ENCODE assay signal across 22 cellular contexts in the genomic region with DNA sequence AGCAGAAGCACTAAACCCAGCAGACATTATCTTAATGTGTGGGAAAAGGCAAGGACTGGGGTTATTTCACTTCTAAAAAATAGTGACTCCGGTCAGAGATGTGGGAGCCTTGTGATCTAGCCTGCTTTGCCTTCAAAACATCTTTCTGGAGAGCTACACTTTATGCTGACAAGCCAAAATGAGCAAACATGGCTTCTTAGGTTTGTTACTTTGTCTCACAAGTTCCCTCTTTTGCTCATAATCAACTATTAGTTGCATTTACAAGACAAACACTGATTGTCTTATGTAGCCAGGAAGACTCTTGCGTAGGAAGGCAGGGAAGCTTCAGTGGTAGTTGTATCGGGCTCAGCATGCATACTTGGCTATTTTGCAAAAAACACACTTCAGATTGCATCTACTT.
DNase-seq lines count a peak whose midpoint lies in the region; ATAC-seq, FAIRE-seq and TF ChIP-seq lines count a peak whose summit lies in the region.
"Had no signal": no experiment of that assay in that cellular context is flagged by ENCODE, and none has a peak within 500 bp of the region (broad histone marks: within the 10 kb centered on the region; RNA-seq: fewer than 3 reads in every experiment).

No MANE protein-coding gene starts in this region.

- H2AK9ac ChIP-seq in IMR-90 (replicated peaks; ENCODE audit: low read depth, low read length, poor library complexity), result no peak overlapping the region

- TF ChIP-seq POLR2A in IMR-90 (IDR thresholded peaks at IDR 0.05; ENCODE audit: low read depth, low read length), result no peak
- TF ChIP-seq POLR2A in K562 (conservative IDR thresholded peaks at IDR 0.05), result no peak

- no peak overlapping the region for H2BK20ac ChIP-seq in IMR-90 (ENCODE audit: low read depth, low read length)

- TF ChIP-seq CTCF in GM23338 (conservative IDR thresholded peaks at IDR 0.05; ENCODE audit: low read depth in 2 of 2) (no peak), IMR-90 (conservative IDR thresholded peaks at IDR 0.05; ENCODE audit: low read depth, low read length) (no peak), K562 (IDR thresholded peaks at IDR 0.05 in 2 of 3, conservative IDR thresholded peaks at IDR 0.05 in 1 of 3; ENCODE audit: insufficient read depth in 2 of 3, low read depth in 1 of 3, low read length in 3 of 3) (no peak), PC-9 (conservative IDR thresholded peaks at IDR 0.05) (no peak)

- H3K9me3 ChIP-seq in IMR-90 (ENCODE audit: control insufficient read depth, insufficient read depth, low read length) (peaks cover 4% of the 10 kb centered on the region), K562 (replicated peaks; ENCODE audit: control insufficient read depth, insufficient read depth, low read depth, low read length) (peaks cover 11% of the 10 kb centered on the region; the same call in 1 of the 2 replicates), PC-9 (ENCODE audit: insufficient read depth, low read depth) (0 out of 2 replicates have a peak, but pooled peaks cover 3% of the 10 kb centered on the region)
- H3K9me3 ChIP-seq: BE2C had no signal

- H3K9me3 Mint-ChIP-seq in GM23338, result peaks cover 3% of the 10 kb centered on the region; the same call in 1 of the 3 replicates
- H3K9me3 Mint-ChIP-seq: CD4-positive, alpha-beta T cell had no signal

- POLR2A ChIA-PET in IMR-90 (lab: Charles Lee; ENCODE audit: unreplicated experiment), result no interaction called here
- POLR2A ChIA-PET in K562 (lab: Yijun Ruan, JAX), result interaction anchor here (0.7 kb wide), 1 partner anchor 245 kb away, joined by 3 read pairs; no protein-coding TSS in a partner anchor
- POLR2A ChIA-PET in PC-9 (lab: Charles Lee; ENCODE audit: unreplicated experiment), result interaction anchor here (0.6 kb wide), 1 partner anchor 44 kb away, joined by 7 read pairs; no protein-coding TSS in a partner anchor

- no peak overlapping the region for H3K9ac ChIP-seq in IMR-90 (ENCODE audit: low read depth, low read length)
- no peak overlapping the region for H3K9ac ChIP-seq in K562 (ENCODE audit: insufficient read depth in 1 of 2, low read depth in 2 of 2, low read length in 2 of 2)
- H3K9ac ChIP-seq: BLaER1 treated with 17β-estradiol and CSF1 and Interleukin-3, amounts not matched to agents 10 nM and 100 nM; GM23248 had no signal

- peak overlapping the region; percentile 80 for H2AFZ ChIP-seq in GM23338
- H2AFZ ChIP-seq in IMR-90 (replicated peaks; ENCODE audit: low read length, poor library complexity), result no peak overlapping the region
- no peak overlapping the region for H2AFZ ChIP-seq in K562 (ENCODE audit: low read depth, low read length)
- no peak overlapping the region for H2AFZ ChIP-seq in PC-9
- H2AFZ ChIP-seq: GM23248 had no signal

- H3K4me3 ChIP-seq in GM23338 (no peak overlapping the region), IMR-90 (ENCODE audit: insufficient read depth, low read depth, low read length) (no peak overlapping the region), K562 (no peak overlapping the region), PC-9 (no peak overlapping the region)
- H3K4me3 ChIP-seq: BLaER1 treated with 17β-estradiol and CSF1 and Interleukin-3, amounts not matched to agents 10 nM and 100 nM; GM12878; GM23248; HAP-1 had no signal

- BruUV-seq in IMR-90 (replicated peaks; lab: Mats Ljungman, UMichigan) (no TSS peak), K562 (replicated peaks; lab: Mats Ljungman, UMichigan) (no TSS peak), PC-9 (replicated peaks; lab: Mats Ljungman, UMichigan) (no TSS peak)

- H4K8ac ChIP-seq in IMR-90 (ENCODE audit: low read depth in 2 of 2, low read length in 2 of 2), result no peak overlapping the region

- no peaks in the 10 kb centered on the region for H3F3A ChIP-seq in GM23338 (replicated peaks; ENCODE audit: low read depth)
- H3F3A ChIP-seq in PC-9 (ENCODE audit: insufficient read depth, low read depth), result no peaks in the 10 kb centered on the region

- H4K91ac ChIP-seq in IMR-90 (ENCODE audit: insufficient read depth, low read depth, low read length), result no peak overlapping the region

- no peak overlapping the region for H4K5ac ChIP-seq in IMR-90 (ENCODE audit: low read depth, low read length)

- no CpG with 5 or more reads among the region's 3 CpGs for WGBS in IMR-90 (ENCODE audit: extremely low coverage in 2 of 2, insufficient read length in 1 of 2), 2 experiments
- WGBS in K562 (ENCODE audit: insufficient coverage, low coverage, missing lambda C conversion rate), result 5% methylated on average over 3 of the region's 3 CpGs

- H3K18ac ChIP-seq in IMR-90 (ENCODE audit: low read depth, low read length), result no peak overlapping the region

- H3K36me3 Mint-ChIP-seq in GM23338 (ENCODE audit: low read depth), result no peaks in the 10 kb centered on the region; the same call in 2 of the 3 replicates
- H3K36me3 Mint-ChIP-seq: CD14-positive monocyte had no signal

- no peaks in the 10 kb centered on the region for H3K79me1 ChIP-seq in IMR-90 (ENCODE audit: low read depth in 1 of 2, low read length in 2 of 2)

- TF ChIP-seq EP300 in K562 (IDR thresholded peaks at IDR 0.05; ENCODE audit: low read length), result no peak

- H3K56ac ChIP-seq in IMR-90 (ENCODE audit: extremely low read depth, insufficient read depth, low read length), result no peak overlapping the region

- H3K4ac ChIP-seq in IMR-90 (ENCODE audit: low read depth, low read length), result no peak overlapping the region

- DNase-seq in GM23338 (ENCODE audit: low spot score), result no peak
- no peak for DNase-seq in IMR-90
- DNase-seq in K562 (ENCODE audit: extremely low read depth in 1 of 4, low spot score in 3 of 4), result no peak
- DNase-seq in AG20443 (ENCODE audit: low spot score), result no peak
- no peak for DNase-seq in PC-9
- DNase-seq: AML-193; BE2C; CD4-positive, alpha-beta T cell; CD8-positive, alpha-beta memory T cell; DMS 273 treated with DMSO at 0.1 percent for 48 hours; DMS79; EL; GDM1; GM23248; HFFc6 had no signal

- no peak overlapping the region for H3K27ac Mint-ChIP-seq in GM23338
- H3K27ac Mint-ChIP-seq: CD14-positive monocyte; CD4-positive, alpha-beta T cell; HFFc6 had no signal

- H3K27ac ChIP-seq in GM23338 (ENCODE audit: low read depth) (0 out of 2 replicates have a peak overlapping the region, but pooled peaks have one; percentile 4), IMR-90 (ENCODE audit: insufficient read depth, low read length) (no peak overlapping the region), K562 (ENCODE audit: extremely low read depth, low read depth, low read length) (no peak overlapping the region), PC-9 (no peak overlapping the region)
- H3K27ac ChIP-seq: BLaER1 treated with 17β-estradiol and CSF1 and Interleukin-3, amounts not matched to agents 10 nM and 100 nM; GM23248 had no signal

- H3K4me2 ChIP-seq in GM23338 (0 out of 2 replicates have a peak overlapping the region, but pooled peaks have one; percentile 21), IMR-90 (ENCODE audit: low read depth, low read length) (no peak overlapping the region), K562 (ENCODE audit: insufficient read depth, low read length) (no peak overlapping the region), PC-9 (no peak overlapping the region)

- ATAC-seq in GM23338, result no peak
- ATAC-seq in IMR-90 (ENCODE audit: low read depth), result no peak
- no peak for ATAC-seq in K562
- ATAC-seq in HG03469 (IDR thresholded peaks at IDR 0.05; ENCODE audit: unreplicated experiment), result no peak
- ATAC-seq: GM12878 had no signal

- H3K27me3 ChIP-seq in GM23338 (ENCODE audit: insufficient read depth) (no peaks in the 10 kb centered on the region), IMR-90 (ENCODE audit: control insufficient read depth, insufficient read depth, low read length) (peaks cover 22% of the 10 kb centered on the region), K562 (ENCODE audit: control insufficient read depth in 2 of 2, insufficient read depth in 2 of 2, low read length in 2 of 2) (peaks cover 51 to 54% of the 10 kb centered on the region in 2 experiments), PC-9 (ENCODE audit: insufficient read depth, low read depth) (no peaks in the 10 kb centered on the region)
- H3K27me3 ChIP-seq: BE2C; BLaER1 treated with 17β-estradiol and CSF1 and Interleukin-3, amounts not matched to agents 10 nM and 100 nM had no signal

- H3K9me1 ChIP-seq in IMR-90 (ENCODE audit: insufficient read depth, low read length) (no peaks in the 10 kb centered on the region), K562 (ENCODE audit: control insufficient read depth, insufficient read depth, low read length) (no peaks in the 10 kb centered on the region)

- TF ChIP-seq RAD21 in IMR-90 (IDR thresholded peaks at IDR 0.05; ENCODE audit: low read length) (no peak), K562 (CRISPR knock-in tag; conservative IDR thresholded peaks at IDR 0.05 in 1 of 2, IDR thresholded peaks at IDR 0.05 in 1 of 2) (no peak)

- H2BK5ac ChIP-seq in IMR-90 (ENCODE audit: low read depth, low read length, poor library complexity, severe bottlenecking), result no peak overlapping the region

- H3K23ac ChIP-seq in IMR-90 (ENCODE audit: low read depth, low read length), result no peak overlapping the region

- no peak overlapping the region for H3K14ac ChIP-seq in IMR-90 (replicated peaks; ENCODE audit: low read depth, low read length)

- H3K79me2 ChIP-seq in GM23338 (replicated peaks; ENCODE audit: insufficient read depth) (no peaks in the 10 kb centered on the region), K562 (ENCODE audit: control insufficient read depth, insufficient read depth, low read length) (no peaks in the 10 kb centered on the region), PC-9 (ENCODE audit: low read depth) (no peaks in the 10 kb centered on the region)

- H4K20me1 ChIP-seq in GM23338 (replicated peaks; ENCODE audit: insufficient read depth), result no peaks in the 10 kb centered on the region
- H4K20me1 ChIP-seq in IMR-90 (ENCODE audit: insufficient read depth, low read length), result no peaks in the 10 kb centered on the region
- no peaks in the 10 kb centered on the region for H4K20me1 ChIP-seq in K562 (replicated peaks; ENCODE audit: control insufficient read depth, insufficient read depth, low read length)
- no peaks in the 10 kb centered on the region for H4K20me1 ChIP-seq in PC-9 (ENCODE audit: insufficient read depth)
- H4K20me1 ChIP-seq: BLaER1 treated with 17β-estradiol and CSF1 and Interleukin-3, amounts not matched to agents 10 nM and 100 nM had no signal

- no peak overlapping the region for H2AK5ac ChIP-seq in IMR-90 (ENCODE audit: low read depth, low read length)

- H3K36me3 ChIP-seq in GM23338 (ENCODE audit: insufficient read depth), result no peaks in the 10 kb centered on the region
- H3K36me3 ChIP-seq in IMR-90 (ENCODE audit: control insufficient read depth, insufficient read depth, low read length), result no peaks in the 10 kb centered on the region
- H3K36me3 ChIP-seq in K562 (ENCODE audit: control insufficient read depth, insufficient read depth, low read length), result no peaks in the 10 kb centered on the region
- H3K36me3 ChIP-seq in PC-9 (ENCODE audit: low read depth), result no peaks in the 10 kb centered on the region
- H3K36me3 ChIP-seq: BE2C, HAP-1 had no signal

- peaks cover 4% of the 10 kb centered on the region for H3K27me3 Mint-ChIP-seq in GM23338 (ENCODE audit: insufficient read depth, low read depth, poor library complexity)

- no peak overlapping the region for H2BK15ac ChIP-seq in IMR-90 (ENCODE audit: low read depth, low read length)

- peaks cover 14% of the 10 kb centered on the region for H3K4me1 Mint-ChIP-seq in GM23338
- H3K4me1 Mint-ChIP-seq: CD8-positive, alpha-beta memory T cell had no signal

- dilution Hi-C loops in IMR-90 (cut with HindIII; ENCODE audit: low sequenced_read_pairs, unreplicated experiment), result no loop called here

- CTCF ChIA-PET in IMR-90 (lab: Yijun Ruan, JAX) (no interaction called here), K562 (lab: Yijun Ruan, JAX; ENCODE audit: low intra/inter-chr PET ratio) (no interaction called here), PC-9 (lab: Charles Lee) (no interaction called here)

- H3K4me3 Mint-ChIP-seq in GM23338, result no peak overlapping the region
- H3K4me3 Mint-ChIP-seq: CD14-positive monocyte; CD4-positive, alpha-beta T cell; CD8-positive, alpha-beta memory T cell; HFFc6 had no signal

- H2BK120ac ChIP-seq in IMR-90 (ENCODE audit: low read depth, low read length), result no peak overlapping the region

- in situ Hi-C loops in IMR-90 (cut with MboI; ENCODE audit: low sequenced_read_pairs) (no loop called here), K562 (cut with MboI) (no loop called here)

- H3K4me1 ChIP-seq in GM23338 (ENCODE audit: insufficient read depth) (peaks cover 9% of the 10 kb centered on the region; the same call in 1 of the 2 replicates), IMR-90 (ENCODE audit: control insufficient read depth, insufficient read depth, low read length) (no peaks in the 10 kb centered on the region), K562 (replicated peaks in 1 of 2; ENCODE audit: control insufficient read depth in 2 of 2, insufficient read depth in 2 of 2, low read length in 2 of 2) (no peaks in the 10 kb centered on the region), PC-9 (replicated peaks; ENCODE audit: insufficient read depth) (no peaks in the 10 kb centered on the region)
- H3K4me1 ChIP-seq: BE2C, HAP-1 had no signal

- intact Hi-C loops in IMR-90 (cut with micrococcal nuclease) (no loop called here), K562 (cut with micrococcal nuclease) (no loop called here), PC-9 (cut with micrococcal nuclease; ENCODE audit: unreplicated experiment) (no loop called here)

- no peaks in the 10 kb centered on the region for H3K9me2 ChIP-seq in GM23338 (ENCODE audit: insufficient read depth)
- no peaks in the 10 kb centered on the region for H3K9me2 ChIP-seq in PC-9 (ENCODE audit: insufficient read depth)

- FAIRE-seq in K562 (lab: Jason Lieb, UNC), result no peak
- FAIRE-seq: D721Med, GM12878, H54 had no signal
